Comparison of ENCODE assay signal across 10 cellular contexts in genomic region chr12:121036810-121037326, GRCh38. TPM values are rescaled to one million over a fixed set of nuclear protein-coding genes. Genes with fewer than 3 reads are reported as not detected.
DNase-seq lines count a peak whose midpoint lies in the region; ATAC-seq and TF ChIP-seq lines count a peak whose summit lies in the region.
"Had no signal": no experiment of that assay in that cellular context is flagged by ENCODE, and none has a peak within 500 bp of the region (broad histone marks: within the 10 kb centered on the region; RNA-seq: fewer than 3 reads in every experiment).

No MANE protein-coding gene starts in this region.

- peak overlapping the region; percentile 86 for H3K27ac Mint-ChIP-seq in activated naive CD4-positive, alpha-beta T cell treated with anti-CD3 and anti-CD28 coated beads for 36 hours
- H3K27ac Mint-ChIP-seq: dendritic cell treated with granulocyte-macrophage colony-stimulating factor and Interleukin-4, amounts not matched to agents 40 ng/mL and 50 ng/mL, for 4 days had no signal

- H3K4me1 ChIP-seq in spleen = peaks cover 7 to 71% (median 54%) of the 10 kb centered on the region in 6 donors

- peaks cover 64% of the 10 kb centered on the region for H3K4me1 Mint-ChIP-seq in activated naive CD4-positive, alpha-beta T cell treated with anti-CD3 and anti-CD28 coated beads for 36 hours (ENCODE audit: low read depth)

- CTCF ChIA-PET in activated naive CD4-positive, alpha-beta T cell treated with anti-CD3 and anti-CD28 coated beads for 36 hours (lab: Charles Lee) = interaction anchor here (0.6 to 2.8 kb wide), 3 partner anchors 23 to 177 kb away, joined by 3 to 11 read pairs (median 3); no protein-coding TSS in a partner anchor

- no peak for TF ChIP-seq POLR2A in spleen (IDR thresholded peaks at IDR 0.05)

- no peak for ATAC-seq in GM21786 (IDR thresholded peaks at IDR 0.05; ENCODE audit: unreplicated experiment)

- H3K9me3 ChIP-seq in spleen = no peaks in the 10 kb centered on the region

- H3K4me3 Mint-ChIP-seq in activated naive CD4-positive, alpha-beta T cell treated with anti-CD3 and anti-CD28 coated beads for 36 hours = peak overlapping the region; percentile 75
- H3K4me3 Mint-ChIP-seq: dendritic cell treated with granulocyte-macrophage colony-stimulating factor and Interleukin-4, amounts not matched to agents 40 ng/mL and 50 ng/mL, for 4 days had no signal

- H3K36me3 ChIP-seq in spleen = peaks cover 0 to 17% (median 0%) of the 10 kb centered on the region in 6 donors

- H3K27ac ChIP-seq in spleen = peak overlapping the region in 2 of 8 donors; percentile 22 to 58

- DNase-seq in AG09319 (ENCODE audit: extremely low read depth, low read depth) = peak; percentile 30
- peak; percentile 85 for DNase-seq in LHCN-M2 (ENCODE audit: low read depth)
- DNase-seq in activated naive CD4-positive, alpha-beta T cell treated with anti-CD3 and anti-CD28 coated beads for 36 hours = peak; percentile 76
- peak; percentile 81 for DNase-seq in kidney glomerular epithelial cell (lab: John Stamatoyannopoulos, UW)
- no peak for DNase-seq in RKO (ENCODE audit: low spot score)
- no peak for DNase-seq in NCI-H2107 (lab: John Stamatoyannopoulos, UW)
- no peak for DNase-seq in spleen

- H3K27me3 Mint-ChIP-seq in activated naive CD4-positive, alpha-beta T cell treated with anti-CD3 and anti-CD28 coated beads for 36 hours (ENCODE audit: low read depth) = no peaks in the 10 kb centered on the region
- H3K27me3 Mint-ChIP-seq: dendritic cell treated with granulocyte-macrophage colony-stimulating factor and Interleukin-4, amounts not matched to agents 40 ng/mL and 50 ng/mL, for 4 days had no signal

- intact Hi-C loops in activated naive CD4-positive, alpha-beta T cell treated with anti-CD3 and anti-CD28 coated beads for 36 hours (cut with micrococcal nuclease) = loop anchor here (1.0 to 10.0 kb wide), 6 partner anchors 92 to 1068 kb away; partner anchors contain the start of genes MLEC and RNF10
- intact Hi-C loops in spleen (cut with DNase I; ENCODE audit: low total_unique reads) = no loop called here

- H3K4me3 ChIP-seq in spleen = peak overlapping the region in 1 of 8 donors; percentile 79
- H3K4me3 ChIP-seq: lung had no signal

- WGBS in spleen, 5 donors = 63 to 78% (median 65%) methylated on average over 6 of the region's 6 CpGs

- peaks cover 2% of the 10 kb centered on the region for H3K36me3 Mint-ChIP-seq in activated naive CD4-positive, alpha-beta T cell treated with anti-CD3 and anti-CD28 coated beads for 36 hours (ENCODE audit: low read depth)

- no peaks in the 10 kb centered on the region for H3K9me3 Mint-ChIP-seq in activated naive CD4-positive, alpha-beta T cell treated with anti-CD3 and anti-CD28 coated beads for 36 hours
- H3K9me3 Mint-ChIP-seq: dendritic cell treated with granulocyte-macrophage colony-stimulating factor and Interleukin-4, amounts not matched to agents 40 ng/mL and 50 ng/mL, for 4 days had no signal

- TF ChIP-seq CTCF in AG09319 (IDR thresholded peaks at IDR 0.05; ENCODE audit: low read depth, low read length) (no peak), spleen (IDR thresholded peaks at IDR 0.05 in 8 of 11, conservative IDR thresholded peaks at IDR 0.05 in 3 of 11) (no peak)

- peaks cover 0 to 10% (median 0%) of the 10 kb centered on the region in 7 donors for H3K27me3 ChIP-seq in spleen (replicated peaks in 1 of 7)

RNA-seq across cellular contexts. Expression of gene OASL, which starts 2.2 kb away (rescaled TPM):
- total RNA-seq in LHCN-M2 (2014; rRNA removed) (4.3 and 4.5 TPM in 2 replicates), spleen (1 to 10 TPM; 2.9 to 4.8 (median 3.7) TPM)
- polyA plus RNA-seq in LHCN-M2 (2012) = 0.46 TPM
- 10 to 100 TPM; 12.4 to 13.4 TPM for total RNA-seq in activated naive CD4-positive, alpha-beta T cell treated with anti-CD3 and anti-CD28 coated beads for 36 hours
- 1 to 10 TPM; 1.9 to 2.9 (median 2.4) TPM for polyA plus RNA-seq in spleen

RNA-seq across cellular contexts. Expression of gene C12orf43, which starts 20.6 kb away (rescaled TPM):
- total RNA-seq in LHCN-M2 (2014; rRNA removed) (12.8 and 18.1 TPM in 2 replicates), spleen (10 to 100 TPM in 6 of 7 donors, 1 to 10 TPM in 1; 8.0 to 16.8 (median 13.5) TPM)
- polyA plus RNA-seq in LHCN-M2 (2012) = 13.9 TPM
- 10 to 100 TPM; 14.1 to 15.0 TPM for total RNA-seq in activated naive CD4-positive, alpha-beta T cell treated with anti-CD3 and anti-CD28 coated beads for 36 hours
- 10 to 100 TPM in 1 of 3 donors, 1 to 10 TPM in 2; 8.7 to 10.5 (median 9.5) TPM for polyA plus RNA-seq in spleen

RNA-seq across cellular contexts. Expression of gene HNF1A, which starts 58.5 kb away (rescaled TPM):
- 0.06 and 0.13 TPM in 2 replicates for total RNA-seq in LHCN-M2 (2014; rRNA removed)
- not detected for polyA plus RNA-seq in LHCN-M2 (2012)
- total RNA-seq in activated naive CD4-positive, alpha-beta T cell treated with anti-CD3 and anti-CD28 coated beads for 36 hours = not detected
- total RNA-seq in spleen = not detected
- polyA plus RNA-seq in spleen = not detected

Comparison
In these comparisons a context has a peak if more than half of its experiments do, and no peak if none do; other contexts are left out.
1. DNase-seq: peak in AG09319 (single experiment), LHCN-M2 (single experiment), activated naive CD4-positive, alpha-beta T cell treated with anti-CD3 and anti-CD28 coated beads for 36 hours (single experiment) and kidney glomerular epithelial cell (single experiment); none in RKO (single experiment), NCI-H2107 (single experiment) and spleen (single experiment).